Comparison of ENCODE assay signal across 8 cellular contexts in genomic region chr19:49119411-49120324, GRCh38. TPM values are rescaled to one million over a fixed set of nuclear protein-coding genes. Genes with fewer than 3 reads are reported as not detected.
A peak's percentile ranks its signal among the peaks of the same experiment; 100 is the strongest.
DNase-seq lines count a peak whose midpoint lies in the region; ATAC-seq and TF ChIP-seq lines count a peak whose summit lies in the region.

Gene PPFIA3 (plus strand): TSS chr19:49119544. CDS start chr19:49127874, 8,330 bp downstream.

- H3K4me1 ChIP-seq in hepatocyte (ENCODE audit: insufficient read depth) (peaks cover 11% of the 10 kb centered on the region), prostate gland (replicated peaks) (peaks cover 14% of the 10 kb centered on the region)

- no peak for TF ChIP-seq CTCF in astrocyte of the cerebellum (IDR thresholded peaks at IDR 0.05; ENCODE audit: low read depth, low read length, missing control alignments)
- no peak for TF ChIP-seq CTCF in hepatocyte (IDR thresholded peaks at IDR 0.05; ENCODE audit: poor library complexity)
- no peak for TF ChIP-seq CTCF in prostate gland (IDR thresholded peaks at IDR 0.05)

- DNase-seq in GM03348 (ENCODE audit: low spot score) (peak; percentile 85), NCI-H774 (lab: John Stamatoyannopoulos, UW) (peak; percentile 0), astrocyte of the cerebellum (ENCODE audit: low read depth) (no peak), hepatocyte (ENCODE audit: low spot score) (peak; percentile 88), prostate gland (ENCODE audit: low spot score) (peak; percentile 61), NCI-H2196 (lab: John Stamatoyannopoulos, UW; ENCODE audit: unreplicated experiment) (no peak)
- DNase-seq in effector CD8-positive, alpha-beta T cell (lab: John Stamatoyannopoulos, UW): no peak

- intact Hi-C loops in prostate gland (cut with DNase I): loop anchor here (5.0 kb wide), 1 partner anchor 33 kb away; no protein-coding TSS in a partner anchor

- H3K9me2 ChIP-seq in hepatocyte (replicated peaks; ENCODE audit: insufficient read depth): no peaks in the 10 kb centered on the region

- no peaks in the 10 kb centered on the region for H3K79me2 ChIP-seq in hepatocyte

- H3K9me3 ChIP-seq in hepatocyte (ENCODE audit: low read depth) (no peaks in the 10 kb centered on the region), prostate gland (no peaks in the 10 kb centered on the region)

- H3K27me3 ChIP-seq in hepatocyte: peaks cover 7% of the 10 kb centered on the region
- H3K27me3 ChIP-seq in prostate gland (replicated peaks; ENCODE audit: insufficient read depth): no peaks in the 10 kb centered on the region

- peak within 1 kb of the TSS; percentile 94 for H3K27ac ChIP-seq in hepatocyte
- H3K27ac ChIP-seq in prostate gland: peak within 1 kb of the TSS; percentile 95 to 97

- H3K4me3 ChIP-seq in astrocyte of the cerebellum (ENCODE audit: low read depth, low read length) (peak within 1 kb of the TSS; percentile 67), hepatocyte (peak within 1 kb of the TSS; percentile 58), prostate gland (peak within 1 kb of the TSS; percentile 55 to 58)

- peak within 1 kb of the TSS; percentile 83 for H2AFZ ChIP-seq in hepatocyte

- in situ Hi-C loops in astrocyte of the cerebellum (cut with HindIII; ENCODE audit: low sequenced_read_pairs): no loop called here

- H3K4me2 ChIP-seq in hepatocyte: peak within 1 kb of the TSS; percentile 93

- no peak for TF ChIP-seq POLR2A in prostate gland (IDR thresholded peaks at IDR 0.05)

- H4K20me1 ChIP-seq in hepatocyte (ENCODE audit: insufficient read depth, poor library complexity, severe bottlenecking): no peaks in the 10 kb centered on the region

- WGBS in hepatocyte (ENCODE audit: low lambda C conversion rate, missing lambda C conversion rate): 3% methylated on average over 28 of the region's 90 CpGs
- under 1% methylated on average over 65 of the region's 90 CpGs for WGBS in prostate gland

- H3K36me3 ChIP-seq in hepatocyte (replicated peaks; ENCODE audit: insufficient read depth, low read depth) (no peaks in the 10 kb centered on the region), prostate gland (no peaks in the 10 kb centered on the region)

- ATAC-seq in GM19023 (IDR thresholded peaks at IDR 0.05; ENCODE audit: unreplicated experiment): no peak

RNA-seq across cellular contexts. Expression of gene PPFIA3, which starts in this region (rescaled TPM):
- total RNA-seq in hepatocyte (4.4 and 11.3 TPM in 2 replicates), prostate gland (10 to 100 TPM; 12.3 to 18.2 TPM)
- 8.2 and 11.4 TPM in 2 replicates for polyA plus RNA-seq in hepatocyte

Comparison
In these comparisons a context has a peak if more than half of its experiments do, and no peak if none do; other contexts are left out.
1. DNase-seq: peak in GM03348 (single experiment), NCI-H774 (single experiment), hepatocyte (single experiment) and prostate gland (single experiment); none in astrocyte of the cerebellum (single experiment), effector CD8-positive, alpha-beta T cell (single experiment) and NCI-H2196 (single experiment).
2. Peak in every context shown above with its lines, with median percentiles within 50 percentile points of each other: H3K4me3 ChIP-seq.